9 cellular contexts compared by ENCODE assay signal in the genomic region with DNA sequence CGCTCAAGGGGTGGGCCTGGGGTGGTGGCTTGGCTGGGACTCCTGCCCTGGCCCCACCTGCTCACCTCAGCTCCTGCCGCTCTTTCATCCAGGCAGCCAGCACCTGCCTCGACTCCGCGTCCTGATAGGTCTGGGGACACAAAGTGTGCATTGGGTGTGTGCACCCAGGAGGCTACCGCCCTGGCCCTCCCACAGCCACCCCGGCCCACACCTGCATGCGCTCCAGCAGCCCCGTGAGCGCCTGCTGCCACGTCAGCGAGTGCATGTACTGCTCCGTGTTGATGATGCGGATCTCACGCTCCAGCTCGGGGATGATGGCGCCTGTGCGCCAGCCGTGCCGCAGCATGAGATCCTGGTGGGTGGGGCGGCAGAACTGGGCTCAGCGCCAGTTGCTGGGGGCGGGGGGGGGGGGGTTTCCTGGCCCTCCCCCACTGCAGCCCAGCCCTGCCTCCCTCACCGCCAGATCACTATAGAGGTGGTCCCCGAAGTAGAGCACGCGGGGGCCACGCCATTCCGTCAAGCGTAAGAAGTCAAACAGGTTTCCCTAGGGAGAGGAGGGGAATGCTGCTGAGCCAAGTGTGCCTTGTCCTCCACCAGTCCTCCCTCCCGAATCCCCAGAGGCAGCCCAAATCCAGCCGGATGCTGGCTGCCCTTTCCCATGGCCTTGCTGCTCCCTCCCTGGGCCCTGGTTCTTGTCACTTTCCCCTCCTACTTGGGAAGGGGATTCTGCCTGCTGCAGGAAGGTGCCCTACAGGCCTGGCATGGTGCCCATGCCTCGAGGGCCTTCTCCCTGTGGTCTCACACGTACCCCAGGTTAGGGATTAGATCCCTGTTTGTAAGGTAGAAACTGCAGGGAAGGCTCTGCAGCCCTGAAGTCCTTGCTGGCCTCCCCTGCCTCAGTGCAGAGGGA. TPM values are rescaled to one million over a fixed set of nuclear protein-coding genes. Genes with fewer than 3 reads are reported as not detected.
A peak's percentile ranks its signal among the peaks of the same experiment; 100 is the strongest.
DNase-seq lines count a peak whose midpoint lies in the region; ATAC-seq lines count a peak whose summit lies in the region.
"Had no signal": no experiment of that assay in that cellular context is flagged by ENCODE, and none has a peak within 500 bp of the region (broad histone marks: within the 10 kb centered on the region; RNA-seq: fewer than 3 reads in every experiment).

No MANE protein-coding gene starts in this region.

- H4K8ac ChIP-seq in mesenchymal stem cell (ENCODE audit: low read length): no peak overlapping the region

- H3K4me3 Mint-ChIP-seq in activated T-helper 17 cell treated with anti-CD3 and anti-CD28 coated beads, Interleukin-2, amount 50 U/mL, for 72 hours: no peak overlapping the region

- H2BK5ac ChIP-seq in mesenchymal stem cell (ENCODE audit: low read depth, low read length, poor library complexity, severe bottlenecking): no peak overlapping the region

- H2BK15ac ChIP-seq in mesenchymal stem cell (ENCODE audit: low read depth, poor library complexity, severe bottlenecking): no peak overlapping the region

- H3K4me3 ChIP-seq in stomach smooth muscle (ENCODE audit: low read length in 2 of 2) (no peak overlapping the region), mesenchymal stem cell (ENCODE audit: insufficient read depth in 1 of 2, low read depth in 1 of 2, low read length in 2 of 2) (no peak overlapping the region)

- H3K4ac ChIP-seq in mesenchymal stem cell (ENCODE audit: low read depth in 1 of 2, low read length in 2 of 2): no peak overlapping the region

- no peaks in the 10 kb centered on the region for H3K27me3 ChIP-seq in stomach smooth muscle (ENCODE audit: control insufficient read depth in 1 of 2, insufficient read depth in 2 of 2, low read length in 2 of 2)
- H3K27me3 ChIP-seq in mesenchymal stem cell (ENCODE audit: control insufficient read depth in 1 of 2, insufficient read depth in 1 of 2, low read length in 2 of 2): no peaks in the 10 kb centered on the region

- H3K4me1 Mint-ChIP-seq in activated T-helper 17 cell treated with anti-CD3 and anti-CD28 coated beads, Interleukin-2, amount 50 U/mL, for 72 hours: no peaks in the 10 kb centered on the region

- H3K4me1 ChIP-seq in stomach smooth muscle (ENCODE audit: control insufficient read depth, insufficient read depth, low read length): peaks cover 14% of the 10 kb centered on the region
- H3K4me1 ChIP-seq in mesenchymal stem cell (ENCODE audit: control insufficient read depth, insufficient read depth, low read depth, low read length): peaks cover 18% of the 10 kb centered on the region

- 97% methylated on average over 30 of the region's 34 CpGs for WGBS in mesenchymal stem cell

- H3K36me3 Mint-ChIP-seq in activated T-helper 17 cell treated with anti-CD3 and anti-CD28 coated beads, Interleukin-2, amount 50 U/mL, for 72 hours (ENCODE audit: low read depth): no peaks in the 10 kb centered on the region

- H3K27ac ChIP-seq in cingulate gyrus (ENCODE audit: low read depth, low read length) (peak overlapping the region; percentile 89), stomach smooth muscle (ENCODE audit: low read length) (peak overlapping the region; percentile 11), mesenchymal stem cell (ENCODE audit: low read length, poor library complexity, severe bottlenecking) (no peak overlapping the region)

- H3K9me3 ChIP-seq in stomach smooth muscle (ENCODE audit: control insufficient read depth in 2 of 2, low read length in 2 of 2): no peaks in the 10 kb centered on the region
- no peaks in the 10 kb centered on the region for H3K9me3 ChIP-seq in mesenchymal stem cell (ENCODE audit: control insufficient read depth, low read length)

- no peak overlapping the region for H2BK12ac ChIP-seq in mesenchymal stem cell (ENCODE audit: low read length in 2 of 2)

- no peak overlapping the region for H2AFZ ChIP-seq in mesenchymal stem cell (ENCODE audit: low read depth, low read length)

- H3K4me2 ChIP-seq in mesenchymal stem cell (ENCODE audit: low read length, poor library complexity, severe bottlenecking): no peak overlapping the region

- H3K27me3 Mint-ChIP-seq in activated T-helper 17 cell treated with anti-CD3 and anti-CD28 coated beads, Interleukin-2, amount 50 U/mL, for 72 hours: no peaks in the 10 kb centered on the region

- peaks cover 25% of the 10 kb centered on the region for H3K79me1 ChIP-seq in mesenchymal stem cell (replicated peaks; ENCODE audit: low read length, poor library complexity, severe bottlenecking)

- H2BK120ac ChIP-seq in mesenchymal stem cell (ENCODE audit: low read depth, low read length): no peak overlapping the region

- no peaks in the 10 kb centered on the region for H3K9me3 Mint-ChIP-seq in activated T-helper 17 cell treated with anti-CD3 and anti-CD28 coated beads, Interleukin-2, amount 50 U/mL, for 72 hours

- H4K91ac ChIP-seq in mesenchymal stem cell (ENCODE audit: low read length): no peak overlapping the region

- H3K27ac Mint-ChIP-seq in activated T-helper 17 cell treated with anti-CD3 and anti-CD28 coated beads, Interleukin-2, amount 50 U/mL, for 72 hours: no peak overlapping the region

- H3K18ac ChIP-seq in mesenchymal stem cell (ENCODE audit: low read depth in 1 of 2, low read length in 2 of 2): no peak overlapping the region

- H3K9ac ChIP-seq in stomach smooth muscle (ENCODE audit: low read length in 2 of 2): no peak overlapping the region
- no peak overlapping the region for H3K9ac ChIP-seq in mesenchymal stem cell (ENCODE audit: low read length)

- H3K36me3 ChIP-seq in stomach smooth muscle (ENCODE audit: control insufficient read depth in 2 of 2, insufficient read depth in 2 of 2, low read length in 2 of 2): peaks cover 0 to 8% of the 10 kb centered on the region in 2 donors
- peaks cover 48 to 87% of the 10 kb centered on the region in 2 experiments for H3K36me3 ChIP-seq in mesenchymal stem cell (ENCODE audit: control insufficient read depth in 1 of 2, insufficient read depth in 2 of 2, low read depth in 1 of 2, low read length in 2 of 2)

- H2AK5ac ChIP-seq in mesenchymal stem cell (ENCODE audit: low read length, severe bottlenecking): no peak overlapping the region

- no peak overlapping the region for H3K14ac ChIP-seq in mesenchymal stem cell (ENCODE audit: low read length in 2 of 2)

- ATAC-seq in activated T-helper 17 cell treated with anti-CD3 and anti-CD28 coated beads, Interleukin-2, amount 50 U/mL, for 72 hours (replicated peaks): no peak

- peak; percentile 69 for DNase-seq in NCI-H1105 treated with DMSO at 0.1 percent for 48 hours (lab: John Stamatoyannopoulos, UW)
- peak; percentile 19 for DNase-seq in iPS-NIHi11 (ENCODE audit: low spot score)
- DNase-seq in DMS 273 treated with DMSO at 0.1 percent for 48 hours (lab: John Stamatoyannopoulos, UW): no peak
- DNase-seq in mesenchymal stem cell: no peak
- no peak for DNase-seq in GF-D8 (lab: John Stamatoyannopoulos, UW)
- DNase-seq: NK-92 treated with Interleukin-12 subunit alpha and Interleukin-12 subunit beta, amount 100 ng/mL, for 24 hours had no signal

- H3K23ac ChIP-seq in mesenchymal stem cell (ENCODE audit: low read length in 2 of 2): no peak overlapping the region

RNA-seq across cellular contexts. Expression of a gene that starts 8.7 kb away (rescaled TPM):
- total RNA-seq in activated T-helper 17 cell treated with anti-CD3 and anti-CD28 coated beads, Interleukin-2, amount 50 U/mL, for 72 hours: 10 to 100 TPM; 23.3 to 54.7 TPM
- 107 TPM for polyA plus RNA-seq in mesenchymal stem cell (2013, experiment 1 of 2)
- 105 TPM for polyA plus RNA-seq in mesenchymal stem cell (2013, experiment 2 of 2)

RNA-seq across cellular contexts. Expression of a gene that starts 11.4 kb away (rescaled TPM):
- 10 to 100 TPM in 1 of 2 donors, 1 to 10 TPM in 1; 7.9 to 12.0 TPM for total RNA-seq in activated T-helper 17 cell treated with anti-CD3 and anti-CD28 coated beads, Interleukin-2, amount 50 U/mL, for 72 hours
- polyA plus RNA-seq in mesenchymal stem cell (2013, experiment 1 of 2): 58.9 TPM
- 60.7 TPM for polyA plus RNA-seq in mesenchymal stem cell (2013, experiment 2 of 2)

RNA-seq across cellular contexts. Expression of a gene that starts 29.9 kb away (rescaled TPM):
- total RNA-seq in activated T-helper 17 cell treated with anti-CD3 and anti-CD28 coated beads, Interleukin-2, amount 50 U/mL, for 72 hours: under 1 TPM; 0.19 to 0.26 TPM
- not detected for polyA plus RNA-seq in mesenchymal stem cell (2013, experiment 1 of 2)
- 0.04 TPM for polyA plus RNA-seq in mesenchymal stem cell (2013, experiment 2 of 2)

Comparison
In these comparisons a context has a peak if more than half of its experiments do, and no peak if none do; other contexts are left out.
1. DNase-seq: peak in NCI-H1105 treated with DMSO at 0.1 percent for 48 hours (single experiment) and iPS-NIHi11 (single experiment); none in DMS 273 treated with DMSO at 0.1 percent for 48 hours (single experiment), mesenchymal stem cell (single experiment) and GF-D8 (single experiment).